9 cellular contexts compared by ENCODE assay signal in the genomic region with DNA sequence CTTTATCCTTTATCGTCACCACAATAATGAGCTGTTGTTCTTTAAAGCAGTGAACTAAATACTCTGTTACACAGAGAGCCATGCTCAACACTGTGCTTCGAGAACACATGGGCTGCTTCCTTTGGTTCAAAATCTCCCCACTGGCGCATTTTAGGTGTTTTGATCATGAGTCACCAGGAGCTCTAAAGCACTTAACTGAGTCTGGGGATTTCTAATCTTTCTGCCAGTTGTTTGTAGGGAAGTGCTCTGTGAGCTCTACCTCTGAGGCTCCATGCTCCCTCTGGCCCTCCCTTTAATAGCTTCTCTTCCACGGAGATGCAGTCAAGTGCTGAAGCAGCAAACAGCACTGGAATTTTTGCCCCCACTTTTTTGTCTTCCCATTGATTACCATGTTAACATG. TPM values are rescaled to one million over a fixed set of nuclear protein-coding genes. Genes with fewer than 3 reads are reported as not detected.
DNase-seq lines count a peak whose midpoint lies in the region; ATAC-seq and TF ChIP-seq lines count a peak whose summit lies in the region.
"Had no signal": no experiment of that assay in that cellular context is flagged by ENCODE, and none has a peak within 500 bp of the region (broad histone marks: within the 10 kb centered on the region; RNA-seq: fewer than 3 reads in every experiment).

No MANE protein-coding gene starts in this region.

- H3K9ac ChIP-seq in PC-3 (ENCODE audit: low read length), result no peak overlapping the region

- no peaks in the 10 kb centered on the region for H3K79me2 ChIP-seq in PC-3 (ENCODE audit: low read length)

- no peaks in the 10 kb centered on the region for H3K36me3 ChIP-seq in PC-3 (ENCODE audit: low read depth, low read length)

- H3K4me3 ChIP-seq in PC-3 (ENCODE audit: low read length) (no peak overlapping the region), choroid plexus epithelial cell (ENCODE audit: low read depth, low read length) (no peak overlapping the region)

- H3K27me3 ChIP-seq in PC-3 (ENCODE audit: low read length), result no peaks in the 10 kb centered on the region

- intact Hi-C loops in PC-3 (cut with micrococcal nuclease), result no loop called here

- POLR2A ChIA-PET in PC-3 (lab: Charles Lee; ENCODE audit: unreplicated experiment), result no interaction called here

- TF ChIP-seq CTCF in PC-3 (conservative IDR thresholded peaks at IDR 0.05; ENCODE audit: low read depth, low read length), result no peak
- no peak for TF ChIP-seq CTCF in choroid plexus epithelial cell (conservative IDR thresholded peaks at IDR 0.05; ENCODE audit: low read depth, low read length)
- no peak for TF ChIP-seq CTCF in omental fat pad (IDR thresholded peaks at IDR 0.05)

- ATAC-seq in PC-3 (no peak), omental fat pad (ENCODE audit: low FRiP score) (peak; percentile 54), HG02571 (IDR thresholded peaks at IDR 0.05; ENCODE audit: unreplicated experiment) (no peak)

- no peaks in the 10 kb centered on the region for H3K4me1 ChIP-seq in PC-3 (ENCODE audit: insufficient read depth, low read length)

- BruUV-seq in PC-3 (replicated peaks; lab: Mats Ljungman, UMichigan), result no TSS peak

- no peaks in the 10 kb centered on the region for H3K9me2 ChIP-seq in PC-3 (replicated peaks; ENCODE audit: low read length)

- no peak overlapping the region for H3K4me2 ChIP-seq in PC-3 (ENCODE audit: low read length)

- H2AFZ ChIP-seq in PC-3 (ENCODE audit: low read length), result no peak overlapping the region

- H3K9me3 ChIP-seq in PC-3 (ENCODE audit: low read length), result no peaks in the 10 kb centered on the region

- H4K20me1 ChIP-seq in PC-3 (ENCODE audit: low read length), result no peaks in the 10 kb centered on the region

- H3F3A ChIP-seq in PC-3 (ENCODE audit: low read length, unreplicated experiment), result no peaks in the 10 kb centered on the region

- DNase-seq in ELF-1 (ENCODE audit: low read depth, low spot score) (peak; percentile 51), PC-3 (peak; percentile 35), choroid plexus epithelial cell (ENCODE audit: low read depth) (peak; percentile 91), omental fat pad (ENCODE audit: low spot score) (no peak), amygdala (lab: John Stamatoyannopoulos, UW) (no peak), T1000 (lab: John Stamatoyannopoulos, UW) (no peak)
- no peak for DNase-seq in effector CD8-positive, alpha-beta T cell (lab: John Stamatoyannopoulos, UW)
- DNase-seq: Kasumi-1 had no signal

- CTCF ChIA-PET in PC-3 (lab: Charles Lee), result no interaction called here

- H3K27ac ChIP-seq in PC-3 (ENCODE audit: low read length), result no peak overlapping the region

RNA-seq across cellular contexts. Expression of gene ERAP2, which starts 17.0 kb away (rescaled TPM):
- total RNA-seq in PC-3 (2014; rRNA removed) (9.6 and 12.0 TPM in 2 replicates), omental fat pad (10 to 100 TPM; 15.1 to 57.4 (median 16.9) TPM)

RNA-seq across cellular contexts. Expression of gene LNPEP, which starts 42.5 kb away (rescaled TPM):
- 11.1 and 20.2 TPM in 2 replicates for total RNA-seq in PC-3 (2014; rRNA removed)
- 100 to 1,000 TPM in 1 of 4 donors, 10 to 100 TPM in 3; 51.4 to 155 (median 62.8) TPM for total RNA-seq in omental fat pad

Comparison
In these comparisons a context has a peak if more than half of its experiments do, and no peak if none do; other contexts are left out.
1. DNase-seq: peak in ELF-1 (single experiment), PC-3 (single experiment) and choroid plexus epithelial cell (single experiment); none in omental fat pad (single experiment), amygdala (0 of 56), effector CD8-positive, alpha-beta T cell (single experiment) and T1000 (single experiment).